Comparison of ENCODE assay signal across 8 cellular contexts in the genomic region with DNA sequence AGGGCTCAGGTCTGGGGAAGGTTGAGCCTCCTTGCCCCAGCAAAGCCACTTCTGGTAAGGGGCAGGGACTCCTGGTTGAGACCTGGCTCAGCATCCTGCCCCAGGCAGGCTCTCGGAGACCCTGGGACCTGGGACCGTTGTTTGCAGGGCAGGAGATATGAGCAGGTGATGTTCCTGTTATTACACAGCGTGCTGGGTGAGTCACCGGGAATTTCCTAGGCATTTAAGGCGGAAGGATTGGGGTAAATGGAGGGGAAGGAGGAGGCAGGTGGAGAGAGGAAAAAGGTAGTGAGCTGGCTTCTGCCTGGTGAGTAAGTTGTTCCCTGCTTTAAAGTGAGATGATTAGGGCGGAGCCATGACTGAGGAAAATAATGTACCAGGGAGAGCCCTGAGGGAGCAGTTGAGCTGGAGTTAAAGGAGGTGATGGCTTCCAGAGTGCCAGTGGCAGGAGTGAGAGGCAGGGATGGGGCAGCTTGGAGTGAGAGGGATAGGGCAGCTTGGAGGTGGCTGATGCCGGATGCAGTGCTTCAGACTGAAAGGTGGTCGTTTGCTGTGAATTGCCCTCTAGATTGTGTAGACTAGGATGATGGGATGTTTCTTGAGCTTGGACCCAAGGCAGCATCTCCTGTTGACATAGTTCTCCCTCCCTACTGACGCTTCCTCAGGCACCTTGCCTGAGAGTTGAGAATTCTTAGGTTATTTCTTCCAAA.
DNase-seq lines count a peak whose midpoint lies in the region; ATAC-seq and TF ChIP-seq lines count a peak whose summit lies in the region.

No MANE protein-coding gene starts in this region.

- H2AFZ ChIP-seq in neuronal stem cell (ENCODE audit: low read length), result no peak overlapping the region

- POLR2A ChIA-PET in CD8-positive, alpha-beta T cell (lab: Charles Lee), result no interaction called here

- H3K9ac ChIP-seq in neuronal stem cell (ENCODE audit: low read depth, low read length, poor library complexity), result peak overlapping the region; percentile 7

- no peak overlapping the region for H3K23ac ChIP-seq in neuronal stem cell (ENCODE audit: low read depth, low read length, poor library complexity)

- no peak overlapping the region for H3K27ac ChIP-seq in CD8-positive, alpha-beta T cell (ENCODE audit: low read depth, low read length)
- H3K27ac ChIP-seq in breast epithelium (peak overlapping the region; percentile 36 to 88), neuronal stem cell (replicated peaks; ENCODE audit: low read length) (no peak overlapping the region)

- no CpG with 5 or more reads among the region's 9 CpGs for WGBS in neuronal stem cell (ENCODE audit: extremely low coverage in 2 of 2, insufficient read length in 2 of 2, insufficient replicate concordance in 1 of 2), 2 donors

- H2BK5ac ChIP-seq in neuronal stem cell (ENCODE audit: low read length), result peak overlapping the region; percentile 18

- peaks cover 2% of the 10 kb centered on the region for H3K36me3 ChIP-seq in CD8-positive, alpha-beta T cell (ENCODE audit: insufficient read depth, low read length)
- no peaks in the 10 kb centered on the region for H3K36me3 ChIP-seq in breast epithelium
- peaks cover 11 to 96% of the 10 kb centered on the region in 2 donors for H3K36me3 ChIP-seq in neuronal stem cell (replicated peaks in 1 of 2; ENCODE audit: control insufficient read depth in 2 of 2, insufficient read depth in 2 of 2, low read length in 2 of 2)

- H3K9me3 ChIP-seq in CD8-positive, alpha-beta T cell (ENCODE audit: low read length), result no peaks in the 10 kb centered on the region
- H3K9me3 ChIP-seq in breast epithelium, result no peaks in the 10 kb centered on the region
- no peaks in the 10 kb centered on the region for H3K9me3 ChIP-seq in neuronal stem cell (replicated peaks in 1 of 2; ENCODE audit: control insufficient read depth in 2 of 2, insufficient read depth in 1 of 2, low read depth in 1 of 2, low read length in 2 of 2)

- no peak overlapping the region for H2BK120ac ChIP-seq in neuronal stem cell (ENCODE audit: low read depth, low read length)

- no peak overlapping the region for H4K91ac ChIP-seq in neuronal stem cell (ENCODE audit: low read depth, low read length, poor library complexity)

- H3K27ac Mint-ChIP-seq in CD8-positive, alpha-beta T cell, result peak overlapping the region; percentile 42

- no peak overlapping the region for H3K4me3 Mint-ChIP-seq in CD8-positive, alpha-beta T cell

- no peak for ATAC-seq in CD8-positive, alpha-beta T cell

- CTCF ChIA-PET in CD8-positive, alpha-beta T cell (lab: Charles Lee), result interaction anchor here (0.7 to 1.4 kb wide), 2 partner anchors 70 to 129 kb away, joined by 3 read pairs; no protein-coding TSS in a partner anchor

- no peak overlapping the region for H3K4ac ChIP-seq in neuronal stem cell (ENCODE audit: low read length)

- peaks cover 66% of the 10 kb centered on the region for H3K36me3 Mint-ChIP-seq in CD8-positive, alpha-beta T cell

- no peak overlapping the region for H3K14ac ChIP-seq in neuronal stem cell (ENCODE audit: low read length)

- TF ChIP-seq POLR2A in breast epithelium (IDR thresholded peaks at IDR 0.05), result no peak

- no peak overlapping the region for H2AK5ac ChIP-seq in neuronal stem cell (ENCODE audit: low read depth, low read length)

- no peaks in the 10 kb centered on the region for H3K4me1 ChIP-seq in CD8-positive, alpha-beta T cell (ENCODE audit: insufficient read depth, low read length)
- peaks cover 5 to 12% of the 10 kb centered on the region in 2 donors for H3K4me1 ChIP-seq in breast epithelium
- H3K4me1 ChIP-seq in neuronal stem cell (ENCODE audit: control insufficient read depth in 2 of 2, insufficient read depth in 1 of 2, low read depth in 1 of 2, low read length in 2 of 2), result peaks cover 4 to 13% of the 10 kb centered on the region in 2 donors

- intact Hi-C loops in CD8-positive, alpha-beta T cell (cut with DNase I, micrococcal nuclease), result no loop called here
- intact Hi-C loops in breast epithelium (cut with DNase I; ENCODE audit: low total_unique reads), result no loop called here

- H2BK12ac ChIP-seq in neuronal stem cell (ENCODE audit: low read length), result no peak overlapping the region

- DNase-seq in CD8-positive, alpha-beta T cell, result no peak
- peak; percentile 48 for DNase-seq in NCI-H146 (lab: John Stamatoyannopoulos, UW)
- no peak for DNase-seq in breast epithelium (ENCODE audit: low spot score in 2 of 2)
- DNase-seq in neuronal stem cell (ENCODE audit: low spot score), result no peak
- DNase-seq in cerebellar nuclear complex (lab: John Stamatoyannopoulos, UW), result no peak
- DNase-seq in cerebellar cortex (ENCODE audit: low spot score), result no peak
- DNase-seq in MV-4-11 (lab: John Stamatoyannopoulos, UW), result no peak
- DNase-seq in NCI-H524 treated with DMSO at 0.1 percent for 48 hours (lab: John Stamatoyannopoulos, UW), result no peak

- H3K9me3 Mint-ChIP-seq in CD8-positive, alpha-beta T cell, result no peaks in the 10 kb centered on the region

- peaks cover 2% of the 10 kb centered on the region for H3K79me1 ChIP-seq in neuronal stem cell (ENCODE audit: low read depth, low read length)

- peak overlapping the region; percentile 51 for H3K18ac ChIP-seq in neuronal stem cell (ENCODE audit: low read length)

- H3K27me3 ChIP-seq in CD8-positive, alpha-beta T cell (ENCODE audit: insufficient read depth, low read length), result no peaks in the 10 kb centered on the region
- no peaks in the 10 kb centered on the region for H3K27me3 ChIP-seq in breast epithelium
- H3K27me3 ChIP-seq in neuronal stem cell (ENCODE audit: control insufficient read depth in 3 of 3, insufficient read depth in 3 of 3, low read depth in 1 of 3, low read length in 3 of 3), result no peaks in the 10 kb centered on the region

- no peak overlapping the region for H3K4me3 ChIP-seq in CD8-positive, alpha-beta T cell (ENCODE audit: low read depth, low read length)
- H3K4me3 ChIP-seq in breast epithelium (no peak overlapping the region), neuronal stem cell (ENCODE audit: low read length in 2 of 2) (no peak overlapping the region)

- H4K8ac ChIP-seq in neuronal stem cell (ENCODE audit: low read depth, low read length), result no peak overlapping the region

- peaks cover 21% of the 10 kb centered on the region for H3K4me1 Mint-ChIP-seq in CD8-positive, alpha-beta T cell (ENCODE audit: low read depth)

- H3K27me3 Mint-ChIP-seq in CD8-positive, alpha-beta T cell (ENCODE audit: low read depth), result no peaks in the 10 kb centered on the region

- no peak for TF ChIP-seq CTCF in CD8-positive, alpha-beta T cell (IDR thresholded peaks at IDR 0.05)
- TF ChIP-seq CTCF in breast epithelium (IDR thresholded peaks at IDR 0.05), result no peak

- H2BK15ac ChIP-seq in neuronal stem cell (ENCODE audit: low read length), result no peak overlapping the region

- no peak overlapping the region for H3K4me2 ChIP-seq in neuronal stem cell (ENCODE audit: insufficient read depth, low read length, poor library complexity, severe bottlenecking)

Comparison
In these comparisons a context has a peak if more than half of its experiments do, and no peak if none do; other contexts are left out.
1. H3K27ac ChIP-seq: peak in breast epithelium (2 of 2); none in CD8-positive, alpha-beta T cell (single experiment) and neuronal stem cell (single experiment).